Comparison of ENCODE assay signal across 22 cellular contexts in genomic region chr6:28002181-28002580, GRCh38. TPM values are rescaled to one million over a fixed set of nuclear protein-coding genes. Genes with fewer than 3 reads are reported as not detected.
"Had no signal": no experiment of that assay in that cellular context is flagged by ENCODE, and none has a peak within 500 bp of the region (broad histone marks: within the 10 kb centered on the region; RNA-seq: fewer than 3 reads in every experiment).

No MANE protein-coding gene starts in this region.

- H3K9me3 ChIP-seq: body of pancreas, thoracic aorta, upper lobe of right lung had no signal

- H3K4me3 ChIP-seq: body of pancreas, dorsolateral prefrontal cortex, thoracic aorta, upper lobe of right lung had no signal

- H3K36me3 ChIP-seq: thoracic aorta, upper lobe of right lung had no signal

- DNase-seq: activated B cell treated with CpG ODN at 0.5 μM for 24 hours; activated CD4-positive, alpha-beta memory T cell treated with anti-CD3 and anti-CD28 coated beads for 36 hours; activated CD4-positive, alpha-beta T cell treated with anti-CD3 and anti-CD28 coated beads for 4 hours; activated naive CD4-positive, alpha-beta T cell treated with Interleukin-2 at 50 U/mL for 16 hours; activated T-cell treated with anti-CD3 and anti-CD28 coated beads, Interleukin-2, amount 50 U/mL, for 1 hour; body of pancreas; central memory CD4-positive, alpha-beta T cell; dorsolateral prefrontal cortex; head of caudate nucleus; natural killer cell; retina; stimulated activated naive B cell treated with anti-CD40 and anti-IgM and Interleukin-4, amounts not matched to agents 10 μg/mL and 1 μg/mL and 100 μg/mL, for 72 hours; T-helper 1 cell; T-helper 9 cell; upper lobe of right lung had no signal

- H3K27ac ChIP-seq: body of pancreas, dorsolateral prefrontal cortex, epithelial cell of prostate, thoracic aorta, upper lobe of right lung had no signal

- H3K4me1 ChIP-seq: body of pancreas, upper lobe of right lung had no signal

- ATAC-seq: body of pancreas; natural killer cell; stimulated activated naive B cell treated with anti-CD40 and anti-IgM and Interleukin-4, amounts not matched to agents 10 μg/mL and 1 μg/mL and 100 μg/mL, for 72 hours; upper lobe of right lung had no signal

RNA-seq across cellular contexts. Expression of gene OR2B6, which starts 45.1 kb away (rescaled TPM):
- total RNA-seq: activated B cell treated with CpG ODN at 0.5 μM for 24 hours; activated CD4-positive, alpha-beta memory T cell treated with anti-CD3 and anti-CD28 coated beads for 36 hours; activated T-helper 2 cell treated with anti-CD3 and anti-CD28 coated beads, Interferon-gamma antibody, Interleukin-2, Interleukin-4, amounts not matched to agents 10 μg/mL and 5 μg/mL and 100 μg/mL, durations not matched to agents 14 hours and 24 hours and 36 hours; body of pancreas; dorsolateral prefrontal cortex; frontal cortex; mucosa of gallbladder; natural killer cell; thoracic aorta; upper lobe of right lung had no signal
- polyA plus RNA-seq: keratinocyte, liver had no signal
